In the genomic region with DNA sequence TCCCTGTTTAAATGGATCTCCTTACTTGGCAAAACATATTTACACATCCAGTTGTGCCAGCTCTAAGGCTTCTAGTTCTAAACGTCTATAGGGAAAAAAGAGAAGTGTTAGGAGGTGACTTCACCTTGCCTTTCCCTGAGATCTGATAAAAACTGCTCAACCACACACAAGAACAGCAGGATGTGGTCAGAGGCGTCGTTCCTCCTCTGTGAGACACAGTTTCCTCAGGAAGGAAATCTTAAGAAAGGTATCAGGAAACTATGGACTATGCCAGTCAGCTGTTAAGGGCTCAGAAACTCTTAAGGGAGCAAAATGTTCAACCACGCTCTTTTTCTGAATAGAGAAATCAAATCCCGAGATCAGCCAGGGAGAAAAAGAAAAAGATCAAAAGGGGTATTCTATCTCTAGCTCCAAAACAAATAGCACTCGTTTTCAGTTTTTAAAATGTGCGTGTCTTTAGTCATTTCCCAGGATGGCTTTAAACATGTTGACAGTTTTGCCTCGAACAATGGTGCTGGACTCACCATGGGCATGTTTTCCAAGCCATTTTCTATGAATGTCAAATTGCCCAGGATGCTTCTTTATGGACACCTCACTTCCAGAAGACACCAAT, we compare ENCODE assay signal across 9 cellular contexts.
DNase-seq lines count a peak whose midpoint lies in the region; ATAC-seq and TF ChIP-seq lines count a peak whose summit lies in the region.
"Had no signal": no experiment of that assay in that cellular context is flagged by ENCODE, and none has a peak within 500 bp of the region (broad histone marks: within the 10 kb centered on the region; RNA-seq: fewer than 3 reads in every experiment).

No MANE protein-coding gene starts in this region.

- peak; percentile 66 for DNase-seq in EH (ENCODE audit: low read depth)
- DNase-seq in NOMO-1 (lab: John Stamatoyannopoulos, UW; ENCODE audit: unreplicated experiment in 2 of 2) = peak; percentile 73 to 78
- no peak for DNase-seq in activated naive CD8-positive, alpha-beta T cell treated with anti-CD3 and anti-CD28 coated beads, Interleukin-2, amount 10 ng/mL, durations not matched to agents 7 days and 5 days
- DNase-seq in left lung = no peak
- no peak for DNase-seq in H7
- DNase-seq in GM19238 (ENCODE audit: insufficient read length, low spot score) = no peak
- no peak for DNase-seq in NCI-H1694 treated with DMSO at 0.1 percent for 48 hours (lab: John Stamatoyannopoulos, UW)
- no peak for DNase-seq in NCI-H446 treated with DMSO at 0.1 percent for 48 hours (lab: John Stamatoyannopoulos, UW)

- peak; percentile 94 for ATAC-seq in activated naive CD8-positive, alpha-beta T cell treated with anti-CD3 and anti-CD28 coated beads, Interleukin-2, amount 10 ng/mL, durations not matched to agents 7 days and 5 days (ENCODE audit: low read depth)
- ATAC-seq in left lung = no peak
- ATAC-seq: HCT116 had no signal

- intact Hi-C loops in left lung (cut with DNase I) = no loop called here

- no peaks in the 10 kb centered on the region for H3K9me3 ChIP-seq in left lung

- no peaks in the 10 kb centered on the region for H3K27me3 Mint-ChIP-seq in activated naive CD8-positive, alpha-beta T cell treated with anti-CD3 and anti-CD28 coated beads, Interleukin-2, amount 10 ng/mL, durations not matched to agents 7 days and 5 days

- POLR2A ChIA-PET in activated naive CD8-positive, alpha-beta T cell treated with anti-CD3 and anti-CD28 coated beads, Interleukin-2, amount 10 ng/mL, durations not matched to agents 7 days and 5 days (lab: Charles Lee) = no interaction called here

- H3K36me3 ChIP-seq in left lung (no peaks in the 10 kb centered on the region), H7 (replicated peaks; ENCODE audit: control insufficient read depth, insufficient read depth, low read length) (no peaks in the 10 kb centered on the region)

- peaks cover 3% of the 10 kb centered on the region for H3K9me3 Mint-ChIP-seq in activated naive CD8-positive, alpha-beta T cell treated with anti-CD3 and anti-CD28 coated beads, Interleukin-2, amount 10 ng/mL, durations not matched to agents 7 days and 5 days

- H3K27ac ChIP-seq in left lung = peak overlapping the region; percentile 23 to 83

- H3K4me3 Mint-ChIP-seq in activated naive CD8-positive, alpha-beta T cell treated with anti-CD3 and anti-CD28 coated beads, Interleukin-2, amount 10 ng/mL, durations not matched to agents 7 days and 5 days = peak overlapping the region; percentile 66

- no peaks in the 10 kb centered on the region for H3K27me3 ChIP-seq in left lung
- H3K27me3 ChIP-seq in H7 (ENCODE audit: control insufficient read depth, insufficient read depth, low read length) = no peaks in the 10 kb centered on the region

- no peak overlapping the region for H3K4me3 ChIP-seq in left lung
- no peak overlapping the region for H3K4me3 ChIP-seq in H7 (ENCODE audit: insufficient read depth, low read depth, low read length)

- TF ChIP-seq CTCF in left lung (IDR thresholded peaks at IDR 0.05) = no peak

- H3K4me1 Mint-ChIP-seq in activated naive CD8-positive, alpha-beta T cell treated with anti-CD3 and anti-CD28 coated beads, Interleukin-2, amount 10 ng/mL, durations not matched to agents 7 days and 5 days = peaks cover 25% of the 10 kb centered on the region

- H3K4me1 ChIP-seq in left lung = peaks cover 0 to 23% of the 10 kb centered on the region in 2 donors

- H3K36me3 Mint-ChIP-seq in activated naive CD8-positive, alpha-beta T cell treated with anti-CD3 and anti-CD28 coated beads, Interleukin-2, amount 10 ng/mL, durations not matched to agents 7 days and 5 days = peaks cover 16% of the 10 kb centered on the region

- H3K27ac Mint-ChIP-seq in activated naive CD8-positive, alpha-beta T cell treated with anti-CD3 and anti-CD28 coated beads, Interleukin-2, amount 10 ng/mL, durations not matched to agents 7 days and 5 days = peak overlapping the region; percentile 51

Comparison
In these comparisons a context has a peak if more than half of its experiments do, and no peak if none do; other contexts are left out.
1. DNase-seq: peak in EH (single experiment) and NOMO-1 (2 of 2); none in activated naive CD8-positive, alpha-beta T cell treated with anti-CD3 and anti-CD28 coated beads, Interleukin-2, amount 10 ng/mL, durations not matched to agents 7 days and 5 days (single experiment), left lung (0 of 2), H7 (single experiment), GM19238 (single experiment), NCI-H1694 treated with DMSO at 0.1 percent for 48 hours (single experiment) and NCI-H446 treated with DMSO at 0.1 percent for 48 hours (single experiment).